13 cellular contexts compared by ENCODE assay signal in the genomic region with DNA sequence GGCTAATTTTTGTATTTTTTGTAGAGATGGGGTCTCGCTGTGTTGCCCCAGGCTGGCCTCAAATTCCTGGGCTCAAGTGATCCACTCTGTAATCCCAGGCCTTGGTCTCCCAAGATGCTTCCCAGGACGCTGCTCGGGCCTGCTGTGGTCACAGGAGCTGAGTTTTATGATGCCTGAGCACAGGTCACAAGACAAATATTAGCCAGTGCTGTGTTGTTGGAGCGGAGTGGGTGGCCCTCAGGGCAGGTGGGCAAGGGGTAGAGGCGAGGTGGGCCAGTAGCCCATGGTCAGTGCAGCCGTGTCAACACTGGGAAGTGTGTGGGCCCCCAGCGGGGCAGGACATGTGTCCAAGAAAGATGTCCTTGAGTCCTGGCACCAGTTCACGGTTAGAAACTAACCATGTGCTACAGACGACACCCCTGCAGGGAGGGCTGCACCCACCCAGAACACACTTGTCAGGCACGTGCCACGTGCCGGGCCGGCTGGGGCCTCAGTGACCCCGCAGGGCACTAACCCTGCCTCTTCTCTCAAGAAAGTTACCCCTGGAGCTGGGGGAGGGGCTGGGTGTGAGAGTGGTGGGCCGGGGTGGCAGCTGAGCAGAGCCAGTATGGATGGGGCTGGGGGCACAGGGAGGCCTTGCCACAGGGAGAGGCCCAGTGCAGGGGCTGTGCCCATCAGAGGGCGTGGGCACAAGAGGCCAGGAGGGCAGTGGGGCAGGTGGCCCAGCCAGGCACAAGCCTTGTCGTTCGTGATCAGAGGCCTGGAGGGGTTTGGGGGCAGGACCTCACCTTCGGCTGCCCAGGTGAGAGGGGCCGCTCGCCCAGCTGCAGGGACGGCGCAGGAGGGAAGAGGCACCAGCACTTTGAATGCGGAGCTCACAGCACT.
DNase-seq lines count a peak whose midpoint lies in the region; ATAC-seq lines count a peak whose summit lies in the region.
"Had no signal": no experiment of that assay in that cellular context is flagged by ENCODE, and none has a peak within 500 bp of the region (broad histone marks: within the 10 kb centered on the region; RNA-seq: fewer than 3 reads in every experiment).

No MANE protein-coding gene starts in this region.

- H3K9me3 ChIP-seq in CD8-positive, alpha-beta memory T cell (ENCODE audit: low read length): no peaks in the 10 kb centered on the region
- H3K9me3 ChIP-seq: Caco-2, thyroid gland had no signal

- H3K27ac Mint-ChIP-seq in activated T-cell treated with anti-CD3 and anti-CD28 coated beads, Interleukin-2, amount 50 U/mL, for 24 hours: peak overlapping the region; percentile 87
- peak overlapping the region; percentile 29 to 98 (median 78) for H3K27ac Mint-ChIP-seq in CD8-positive, alpha-beta memory T cell
- peak overlapping the region; percentile 65 to 98 for H3K27ac Mint-ChIP-seq in activated naive CD4-positive, alpha-beta T cell treated with anti-CD3 and anti-CD28 coated beads, Interleukin-2, amount 50 U/mL, for 72 hours
- peak overlapping the region; percentile 85 for H3K27ac Mint-ChIP-seq in memory B cell

- peaks cover 84% of the 10 kb centered on the region for H3K36me3 Mint-ChIP-seq in activated T-cell treated with anti-CD3 and anti-CD28 coated beads, Interleukin-2, amount 50 U/mL, for 24 hours (ENCODE audit: low read depth)
- peaks cover 0 to 44% (median 6%) of the 10 kb centered on the region in 3 donors for H3K36me3 Mint-ChIP-seq in CD8-positive, alpha-beta memory T cell
- peaks cover 26 to 69% of the 10 kb centered on the region in 2 donors for H3K36me3 Mint-ChIP-seq in activated naive CD4-positive, alpha-beta T cell treated with anti-CD3 and anti-CD28 coated beads, Interleukin-2, amount 50 U/mL, for 72 hours
- H3K36me3 Mint-ChIP-seq in memory B cell: peaks cover 4% of the 10 kb centered on the region

- H3K36me3 ChIP-seq in CD8-positive, alpha-beta memory T cell (ENCODE audit: insufficient read depth, low read length): peaks cover 19% of the 10 kb centered on the region

- DNase-seq in activated T-cell treated with anti-CD3 and anti-CD28 coated beads, Interleukin-2, amount 50 U/mL, for 24 hours: no peak
- DNase-seq in activated T-cell treated with anti-CD3 and anti-CD28 coated beads for 4 hours: no peak
- DNase-seq in CD8-positive, alpha-beta memory T cell: peak in 1 of 5 donors; percentile 42
- no peak for DNase-seq in activated naive CD4-positive, alpha-beta T cell treated with anti-CD3 and anti-CD28 coated beads, Interleukin-2, amount 50 U/mL, for 72 hours (ENCODE audit: low spot score in 2 of 2)
- no peak for DNase-seq in memory B cell (ENCODE audit: low spot score in 2 of 2)
- DNase-seq in NCI-H1417 (lab: John Stamatoyannopoulos, UW): no peak
- DNase-seq: Caco-2, cortex of kidney, NCI-H1436 treated with DMSO at 0.1 percent for 48 hours, thyroid gland had no signal

- no peaks in the 10 kb centered on the region for H3K27me3 ChIP-seq in CD8-positive, alpha-beta memory T cell (ENCODE audit: insufficient read depth, low read length, poor library complexity, severe bottlenecking)
- H3K27me3 ChIP-seq: hepatocyte, thyroid gland had no signal

- H3K4me1 Mint-ChIP-seq in activated T-cell treated with anti-CD3 and anti-CD28 coated beads, Interleukin-2, amount 50 U/mL, for 24 hours (ENCODE audit: low read depth): peaks cover 46% of the 10 kb centered on the region
- peaks cover 39 to 50% (median 44%) of the 10 kb centered on the region in 3 donors for H3K4me1 Mint-ChIP-seq in CD8-positive, alpha-beta memory T cell
- H3K4me1 Mint-ChIP-seq in memory B cell: peaks cover 21% of the 10 kb centered on the region

- H3K27me3 Mint-ChIP-seq in activated T-cell treated with anti-CD3 and anti-CD28 coated beads, Interleukin-2, amount 50 U/mL, for 24 hours: no peaks in the 10 kb centered on the region
- H3K27me3 Mint-ChIP-seq in CD8-positive, alpha-beta memory T cell: peaks cover 0 to 4% of the 10 kb centered on the region in 2 donors
- no peaks in the 10 kb centered on the region for H3K27me3 Mint-ChIP-seq in memory B cell

- no peak for ATAC-seq in activated naive CD4-positive, alpha-beta T cell treated with anti-CD3 and anti-CD28 coated beads, Interleukin-2, amount 50 U/mL, for 72 hours
- ATAC-seq in memory B cell (ENCODE audit: low read depth) (no peak), HG02884 (IDR thresholded peaks at IDR 0.05; ENCODE audit: unreplicated experiment) (no peak)
- ATAC-seq in activated CD4-positive, CD25-positive, alpha-beta regulatory T cell treated with anti-CD3 and anti-CD28 coated beads, Interleukin-2, amount 50 U/mL, for 24 hours: no peak

- H3K4me1 ChIP-seq in CD8-positive, alpha-beta memory T cell (ENCODE audit: insufficient read depth, low read length): peaks cover 46% of the 10 kb centered on the region
- H3K4me1 ChIP-seq: Caco-2, thyroid gland had no signal

- H3K9me3 Mint-ChIP-seq in activated T-cell treated with anti-CD3 and anti-CD28 coated beads, Interleukin-2, amount 50 U/mL, for 24 hours: no peaks in the 10 kb centered on the region
- H3K9me3 Mint-ChIP-seq in CD8-positive, alpha-beta memory T cell: no peaks in the 10 kb centered on the region
- H3K9me3 Mint-ChIP-seq in activated naive CD4-positive, alpha-beta T cell treated with anti-CD3 and anti-CD28 coated beads, Interleukin-2, amount 50 U/mL, for 72 hours: no peaks in the 10 kb centered on the region
- no peaks in the 10 kb centered on the region for H3K9me3 Mint-ChIP-seq in memory B cell

- peak overlapping the region; percentile 62 for H3K4me3 Mint-ChIP-seq in activated T-cell treated with anti-CD3 and anti-CD28 coated beads, Interleukin-2, amount 50 U/mL, for 24 hours
- H3K4me3 Mint-ChIP-seq in CD8-positive, alpha-beta memory T cell: peak overlapping the region in 2 of 7 donors; percentile 41 to 44
- no peak overlapping the region for H3K4me3 Mint-ChIP-seq in memory B cell

- H3K27ac ChIP-seq in CD8-positive, alpha-beta memory T cell (ENCODE audit: low read depth, low read length): no peak overlapping the region
- H3K27ac ChIP-seq: hepatocyte, thyroid gland had no signal

- POLR2A ChIA-PET in CD8-positive, alpha-beta memory T cell (lab: Charles Lee): interaction anchor here (0.8 kb wide), 1 partner anchor 11 kb away, joined by 3 read pairs; no protein-coding TSS in a partner anchor

- H3K4me3 ChIP-seq in CD8-positive, alpha-beta memory T cell (ENCODE audit: low read length): no peak overlapping the region
- H3K4me3 ChIP-seq: hepatocyte, thyroid gland had no signal

- CTCF ChIA-PET in CD8-positive, alpha-beta memory T cell (lab: Charles Lee): no interaction called here
